ENCODE assay signal across 1 cellular context in genomic region chr11:36550385-36551115, GRCh38.
A peak's percentile ranks its signal among the peaks of the same experiment; 100 is the strongest.
TF ChIP-seq lines count a peak whose summit lies in the region.

No MANE protein-coding gene starts in this region.

TF ChIP-seq in HepG2, 621 proteins besides CTCF, POLR2A, EP300 and RAD21:
- peak; percentile 70 for TF ChIP-seq ATF7 (IDR thresholded peaks at IDR 0.05)
- no peak for TF ChIP-seq ATF7 (CRISPR knock-in tag; IDR thresholded peaks at IDR 0.05)
- no peak for TF ChIP-seq ZNF891 (CRISPR knock-in tag; IDR thresholded peaks at IDR 0.05)
